In the genomic region with DNA sequence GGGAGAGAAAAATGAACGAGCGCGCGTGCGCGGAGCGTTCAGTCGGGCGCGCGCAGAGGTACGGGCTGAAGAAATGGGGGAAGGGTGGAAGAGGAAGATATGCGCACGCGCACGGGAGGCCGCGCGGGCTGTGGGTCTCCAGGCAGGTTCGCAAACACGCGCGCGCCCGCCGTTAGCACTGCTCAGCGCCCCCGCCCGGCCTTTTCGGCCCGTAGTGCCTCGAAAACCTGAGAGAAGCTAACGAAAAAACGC, we compare ENCODE assay signal across 8 cellular contexts. TPM values are rescaled to one million over a fixed set of nuclear protein-coding genes. Genes with fewer than 3 reads are reported as not detected.
DNase-seq lines count a peak whose midpoint lies in the region; ATAC-seq and TF ChIP-seq lines count a peak whose summit lies in the region.

No MANE protein-coding gene starts in this region.

- no peaks in the 10 kb centered on the region for H3K9me3 Mint-ChIP-seq in activated naive CD4-positive, alpha-beta T cell treated with anti-CD3 and anti-CD28 coated beads, Interleukin-2, amount 50 U/mL, for 24 hours

- ATAC-seq in omental fat pad (ENCODE audit: low FRiP score) = peak; percentile 79

- H3K36me3 ChIP-seq in HEK293 (ENCODE audit: control insufficient read depth in 2 of 2, insufficient read depth in 1 of 2, low read length in 2 of 2) = no peaks in the 10 kb centered on the region
- peaks cover 34% of the 10 kb centered on the region for H3K36me3 ChIP-seq in SK-N-MC (ENCODE audit: insufficient read depth, low read length)
- no peaks in the 10 kb centered on the region for H3K36me3 ChIP-seq in suprapubic skin

- POLR2A ChIA-PET in HEK293 (lab: Yijun Ruan, JAX) = interaction anchor here (0.8 to 4.0 kb wide), 29 partner anchors 8 to 1235 kb away, joined by 3 to 80 read pairs (median 7); a partner anchor contains a TSS

- TF ChIP-seq CTCF in HEK293 (tag by site-specific recombination; IDR thresholded peaks at IDR 0.05) (peak; percentile 74; the same call in 1 of the 2 replicates), omental fat pad (IDR thresholded peaks at IDR 0.05) (no peak), suprapubic skin (IDR thresholded peaks at IDR 0.05) (no peak)

- peaks cover 18% of the 10 kb centered on the region for H3K36me3 Mint-ChIP-seq in activated naive CD4-positive, alpha-beta T cell treated with anti-CD3 and anti-CD28 coated beads, Interleukin-2, amount 50 U/mL, for 24 hours

- no peaks in the 10 kb centered on the region for H3K27me3 ChIP-seq in suprapubic skin

- no peak for TF ChIP-seq EP300 in suprapubic skin (IDR thresholded peaks at IDR 0.05)

- peak; percentile 90 for DNase-seq in EL
- peak; percentile 95 for DNase-seq in NAMALWA (ENCODE audit: low spot score)
- DNase-seq in SK-N-MC (ENCODE audit: low read depth, low spot score) = no peak
- peak; percentile 48 for DNase-seq in glomerular endothelial cell (ENCODE audit: extremely low read depth, low read depth, low spot score)
- peak; percentile 73 for DNase-seq in omental fat pad (ENCODE audit: low spot score)
- peak; percentile 95 to 96 for DNase-seq in suprapubic skin (ENCODE audit: low spot score in 2 of 2)

- peak overlapping the region; percentile 100 for H3K9ac ChIP-seq in SK-N-MC (ENCODE audit: insufficient read length)

- WGBS in suprapubic skin = 0% methylated on average over 19 of the region's 34 CpGs

- CTCF ChIA-PET in HEK293 (lab: Yijun Ruan, JAX) = interaction anchor here (0.6 to 1.7 kb wide), 7 partner anchors 9 to 1662 kb away, joined by 3 to 15 read pairs (median 4); a partner anchor contains a TSS

- peak overlapping the region; percentile 98 for H3K4me3 Mint-ChIP-seq in activated naive CD4-positive, alpha-beta T cell treated with anti-CD3 and anti-CD28 coated beads, Interleukin-2, amount 50 U/mL, for 24 hours

- no peaks in the 10 kb centered on the region for H3K27me3 Mint-ChIP-seq in activated naive CD4-positive, alpha-beta T cell treated with anti-CD3 and anti-CD28 coated beads, Interleukin-2, amount 50 U/mL, for 24 hours

- no peaks in the 10 kb centered on the region for H3K9me3 ChIP-seq in HEK293 (ENCODE audit: control insufficient read depth, insufficient read depth, low read depth, low read length)
- no peaks in the 10 kb centered on the region for H3K9me3 ChIP-seq in SK-N-MC (ENCODE audit: low read depth, low read length)
- H3K9me3 ChIP-seq in suprapubic skin = no peaks in the 10 kb centered on the region

- no peak for TF ChIP-seq POLR2A in suprapubic skin (IDR thresholded peaks at IDR 0.05)

- peaks cover 57% of the 10 kb centered on the region for H3K4me1 Mint-ChIP-seq in activated naive CD4-positive, alpha-beta T cell treated with anti-CD3 and anti-CD28 coated beads, Interleukin-2, amount 50 U/mL, for 24 hours

- peak overlapping the region; percentile 100 for H3K27ac Mint-ChIP-seq in activated naive CD4-positive, alpha-beta T cell treated with anti-CD3 and anti-CD28 coated beads, Interleukin-2, amount 50 U/mL, for 24 hours

- H3K4me1 ChIP-seq in HEK293 (ENCODE audit: control insufficient read depth, insufficient read depth, low read length) = peaks cover 18% of the 10 kb centered on the region
- H3K4me1 ChIP-seq in suprapubic skin = peaks cover 52% of the 10 kb centered on the region

- H3K4me3 ChIP-seq in HEK293 (ENCODE audit: low read depth, low read length) (peak overlapping the region; percentile 79), SK-N-MC (peak overlapping the region; percentile 100), suprapubic skin (peak overlapping the region; percentile 93)

- H3K27ac ChIP-seq in HEK293 (ENCODE audit: extremely low read depth, low read depth, low read length) (peak overlapping the region; percentile 95), SK-N-MC (peak overlapping the region; percentile 100), suprapubic skin (peak overlapping the region; percentile 100)

TF ChIP-seq in HEK293, 187 proteins besides CTCF, POLR2A, EP300 and RAD21 (continues in another document):
- TF ChIP-seq ZBTB1 (tag by site-specific recombination; IDR thresholded peaks at IDR 0.05) (no peak), ZFP3 (tag by site-specific recombination; IDR thresholded peaks at IDR 0.05; ENCODE audit: low read depth) (no peak), ZNF416 (tag by site-specific recombination; IDR thresholded peaks at IDR 0.05) (no peak), REPIN1 (tag by site-specific recombination; IDR thresholded peaks at IDR 0.05; ENCODE audit: low read depth) (0 out of 2 replicates have a peak, but pooled peaks have one; percentile 46), SP3 (tag by site-specific recombination; IDR thresholded peaks at IDR 0.05) (no peak), ZNF530 (tag by site-specific recombination; IDR thresholded peaks at IDR 0.05; ENCODE audit: low read depth) (no peak), PRDM1 (tag by site-specific recombination; IDR thresholded peaks at IDR 0.05) (no peak), ZSCAN23 (tag by site-specific recombination; IDR thresholded peaks at IDR 0.05) (no peak), ZNF654 (tag by site-specific recombination; IDR thresholded peaks at IDR 0.05; ENCODE audit: low read depth) (0 out of 2 replicates have a peak, but pooled peaks have one; percentile 3), OVOL3 (tag by site-specific recombination; IDR thresholded peaks at IDR 0.05) (0 out of 2 replicates have a peak, but pooled peaks have one; percentile 46), ZNF768 (tag by site-specific recombination; IDR thresholded peaks at IDR 0.05) (no peak), ZNF660 (tag by site-specific recombination; IDR thresholded peaks at IDR 0.05) (0 out of 2 replicates have a peak, but pooled peaks have one; percentile 2), ZNF596 (tag by site-specific recombination; IDR thresholded peaks at IDR 0.05) (no peak), ZNF626 (tag by site-specific recombination; IDR thresholded peaks at IDR 0.05) (no peak), ZFHX2 (tag by site-specific recombination; conservative IDR thresholded peaks at IDR 0.05) (0 out of 2 replicates have a peak, but pooled peaks have one; percentile 3), ZNF354C (tag by site-specific recombination; IDR thresholded peaks at IDR 0.05; ENCODE audit: borderline replicate concordance, low read depth) (no peak), ZBTB48 (tag by site-specific recombination; IDR thresholded peaks at IDR 0.05) (no peak), ZNF561 (tag by site-specific recombination; IDR thresholded peaks at IDR 0.05; ENCODE audit: borderline replicate concordance) (0 out of 2 replicates have a peak, but pooled peaks have one; percentile 8)
- TF ChIP-seq, protein P1, sequence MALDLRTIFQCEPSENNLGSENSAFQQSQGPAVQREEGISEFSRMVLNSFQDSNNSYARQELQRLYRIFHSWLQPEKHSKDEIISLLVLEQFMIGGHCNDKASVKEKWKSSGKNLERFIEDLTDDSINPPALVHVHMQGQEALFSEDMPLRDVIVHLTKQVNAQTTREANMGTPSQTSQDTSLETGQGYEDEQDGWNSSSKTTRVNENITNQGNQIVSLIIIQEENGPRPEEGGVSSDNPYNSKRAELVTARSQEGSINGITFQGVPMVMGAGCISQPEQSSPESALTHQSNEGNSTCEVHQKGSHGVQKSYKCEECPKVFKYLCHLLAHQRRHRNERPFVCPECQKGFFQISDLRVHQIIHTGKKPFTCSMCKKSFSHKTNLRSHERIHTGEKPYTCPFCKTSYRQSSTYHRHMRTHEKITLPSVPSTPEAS (tag by site-specific recombination; IDR thresholded peaks at IDR 0.05) = 0 out of 2 replicates have a peak, but pooled peaks have one; percentile 6
- TF ChIP-seq, protein P2, sequence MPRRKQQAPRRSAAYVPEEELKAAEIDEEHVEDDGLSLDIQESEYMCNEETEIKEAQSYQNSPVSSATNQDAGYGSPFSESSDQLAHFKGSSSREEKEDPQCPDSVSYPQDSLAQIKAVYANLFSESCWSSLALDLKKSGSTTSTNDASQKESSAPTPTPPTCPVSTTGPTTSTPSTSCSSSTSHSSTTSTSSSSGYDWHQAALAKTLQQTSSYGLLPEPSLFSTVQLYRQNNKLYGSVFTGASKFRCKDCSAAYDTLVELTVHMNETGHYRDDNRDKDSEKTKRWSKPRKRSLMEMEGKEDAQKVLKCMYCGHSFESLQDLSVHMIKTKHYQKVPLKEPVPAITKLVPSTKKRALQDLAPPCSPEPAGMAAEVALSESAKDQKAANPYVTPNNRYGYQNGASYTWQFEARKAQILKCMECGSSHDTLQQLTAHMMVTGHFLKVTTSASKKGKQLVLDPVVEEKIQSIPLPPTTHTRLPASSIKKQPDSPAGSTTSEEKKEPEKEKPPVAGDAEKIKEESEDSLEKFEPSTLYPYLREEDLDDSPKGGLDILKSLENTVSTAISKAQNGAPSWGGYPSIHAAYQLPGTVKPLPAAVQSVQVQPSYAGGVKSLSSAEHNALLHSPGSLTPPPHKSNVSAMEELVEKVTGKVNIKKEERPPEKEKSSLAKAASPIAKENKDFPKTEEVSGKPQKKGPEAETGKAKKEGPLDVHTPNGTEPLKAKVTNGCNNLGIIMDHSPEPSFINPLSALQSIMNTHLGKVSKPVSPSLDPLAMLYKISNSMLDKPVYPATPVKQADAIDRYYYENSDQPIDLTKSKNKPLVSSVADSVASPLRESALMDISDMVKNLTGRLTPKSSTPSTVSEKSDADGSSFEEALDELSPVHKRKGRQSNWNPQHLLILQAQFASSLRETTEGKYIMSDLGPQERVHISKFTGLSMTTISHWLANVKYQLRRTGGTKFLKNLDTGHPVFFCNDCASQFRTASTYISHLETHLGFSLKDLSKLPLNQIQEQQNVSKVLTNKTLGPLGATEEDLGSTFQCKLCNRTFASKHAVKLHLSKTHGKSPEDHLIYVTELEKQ (tag by site-specific recombination; IDR thresholded peaks at IDR 0.05; ENCODE audit: borderline replicate concordance) = no peak
- TF ChIP-seq, protein P3, sequence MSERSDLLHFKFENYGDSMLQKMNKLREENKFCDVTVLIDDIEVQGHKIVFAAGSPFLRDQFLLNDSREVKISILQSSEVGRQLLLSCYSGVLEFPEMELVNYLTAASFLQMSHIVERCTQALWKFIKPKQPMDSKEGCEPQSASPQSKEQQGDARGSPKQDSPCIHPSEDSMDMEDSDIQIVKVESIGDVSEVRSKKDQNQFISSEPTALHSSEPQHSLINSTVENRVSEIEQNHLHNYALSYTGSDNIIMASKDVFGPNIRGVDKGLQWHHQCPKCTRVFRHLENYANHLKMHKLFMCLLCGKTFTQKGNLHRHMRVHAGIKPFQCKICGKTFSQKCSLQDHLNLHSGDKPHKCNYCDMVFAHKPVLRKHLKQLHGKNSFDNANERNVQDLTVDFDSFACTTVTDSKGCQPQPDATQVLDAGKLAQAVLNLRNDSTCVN (tag by site-specific recombination; optimal IDR thresholded peaks at IDR 0.05) = peak; percentile 100

RNA-seq across cellular contexts. Expression of a gene that starts 0.4 kb away (rescaled TPM):
- total RNA-seq in glomerular endothelial cell (94.0 and 102 TPM in 2 replicates), omental fat pad (100 to 1,000 TPM in 3 of 4 donors, 10 to 100 TPM in 1; 95.2 to 168 (median 148) TPM), suprapubic skin (100 to 1,000 TPM; 131 to 355 (median 162) TPM)

RNA-seq across cellular contexts. Expression of a gene that starts 39.1 kb away (rescaled TPM):
- total RNA-seq in glomerular endothelial cell (5.2 and 6.4 TPM in 2 replicates), omental fat pad (1 to 10 TPM in 2 of 4 donors, under 1 TPM in 1, not detected in 1; 0.63 to 4.2 (median 2.5) TPM), suprapubic skin (1 to 10 TPM; 2.2 to 4.7 (median 2.4) TPM)
